8 cellular contexts compared by ENCODE assay signal in the genomic region with DNA sequence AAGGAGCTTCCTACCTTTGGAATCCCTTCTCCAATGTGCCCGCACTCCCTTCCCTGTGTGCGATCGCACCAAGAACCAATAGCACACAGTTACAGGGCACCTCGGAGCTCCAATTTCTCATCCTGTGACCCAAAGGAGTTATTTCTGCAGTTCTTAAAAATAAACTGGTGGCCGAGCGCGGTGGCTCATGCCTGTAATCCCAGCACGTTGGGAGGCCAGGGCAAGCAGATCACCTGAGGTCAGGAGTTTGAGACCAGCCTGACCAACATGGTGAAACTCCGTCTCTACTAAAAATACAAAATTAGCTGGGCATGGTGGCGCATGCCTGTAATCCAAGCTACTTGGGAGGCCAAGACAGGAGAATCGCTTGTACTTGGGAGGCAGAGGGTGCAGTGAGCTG. TPM values are rescaled to one million over a fixed set of nuclear protein-coding genes. Genes with fewer than 3 reads are reported as not detected.
DNase-seq lines count a peak whose midpoint lies in the region; ATAC-seq, FAIRE-seq and TF ChIP-seq lines count a peak whose summit lies in the region.
"Not testable (repeated sequence)": the region's sequence is repeated elsewhere in the genome, so short reads cannot be mapped to it uniquely, and the experiment has no call there.

No MANE protein-coding gene starts in this region.

- intact Hi-C loops in activated T-helper 1 cell treated with anti-CD3 and anti-CD28 coated beads, Interleukin-12 subunit alpha, Interleukin-12 subunit beta, Interleukin-2, Interleukin-4 antibody, amounts not matched to agents 30 ng/mL and 10 ng/mL and 1 ng/mL, durations not matched to agents 14 hours and 24 hours and 36 hours (cut with micrococcal nuclease) = not testable (repeated sequence)

- H3K79me2 ChIP-seq in SK-N-SH (ENCODE audit: insufficient read depth) = peaks cover 67% of the 10 kb centered on the region
- H3K79me2 ChIP-seq in keratinocyte (ENCODE audit: control insufficient read depth, insufficient read depth, low read length) = peaks cover 55% of the 10 kb centered on the region
- H3K79me2 ChIP-seq in smooth muscle cell (ENCODE audit: low read depth) = peaks cover 71% of the 10 kb centered on the region

- H3K4me1 ChIP-seq in CD4-positive, CD25-positive, alpha-beta regulatory T cell (ENCODE audit: control insufficient read depth, insufficient read depth, low read length, poor library complexity, severe bottlenecking) = peaks cover 26% of the 10 kb centered on the region
- H3K4me1 ChIP-seq in HUES6 (ENCODE audit: control insufficient read depth, insufficient read depth, low read length) (peaks cover 21% of the 10 kb centered on the region), SK-N-SH (ENCODE audit: control insufficient read depth in 1 of 2, insufficient read depth in 2 of 2, low read depth in 1 of 2, low read length in 1 of 2) (peaks cover 7 to 32% of the 10 kb centered on the region in 2 experiments; a peak in 2 of 4 replicates), keratinocyte (ENCODE audit: control insufficient read depth, extremely low read depth, insufficient read depth, low read length) (peaks cover 13% of the 10 kb centered on the region), smooth muscle cell (ENCODE audit: low read depth) (peaks cover 23% of the 10 kb centered on the region)

- whole genome bisulfite sequencing in SK-N-SH (ENCODE audit: low lambda C conversion rate) = 95% methylated on average over 10 of the region's 11 CpGs
- WGBS in smooth muscle cell (ENCODE audit: low lambda C conversion rate) = 95% methylated on average over 11 of the region's 11 CpGs

- H3K27ac Mint-ChIP-seq in CD4-positive, CD25-positive, alpha-beta regulatory T cell; activated T-helper 1 cell treated with anti-CD3 and anti-CD28 coated beads, Interleukin-12 subunit alpha, Interleukin-12 subunit beta, Interleukin-2, Interleukin-4 antibody, amounts not matched to agents 30 ng/mL and 10 ng/mL and 1 ng/mL, durations not matched to agents 14 hours and 24 hours and 36 hours; nephron progenitor cell: not testable (repeated sequence)
- H3K27ac Mint-ChIP-seq in chondrocyte (ENCODE audit: unreplicated experiment) = peak overlapping the region; percentile 45

- not testable (repeated sequence) for H3K9me2 ChIP-seq in SK-N-SH

- peaks cover 45% of the 10 kb centered on the region for H4K20me1 ChIP-seq in SK-N-SH (ENCODE audit: insufficient read depth)
- peaks cover 21% of the 10 kb centered on the region for H4K20me1 ChIP-seq in keratinocyte (ENCODE audit: control insufficient read depth, extremely low read depth, insufficient read depth, low read length)
- H4K20me1 ChIP-seq in smooth muscle cell (ENCODE audit: low read depth) = peaks cover 65% of the 10 kb centered on the region

- dilution Hi-C loops in keratinocyte (cut with MboI; ENCODE audit: extremely low pct_ligation_motif_present, low sequenced_read_pairs) = not testable (repeated sequence)

- not testable (repeated sequence) for H3K9ac ChIP-seq in HUES6 (ENCODE audit: low read length); SK-N-SH; keratinocyte (ENCODE audit: control insufficient read depth, extremely low read depth, insufficient read depth, low read length); smooth muscle cell (ENCODE audit: low read depth)

- H3K27me3 ChIP-seq in CD4-positive, CD25-positive, alpha-beta regulatory T cell (ENCODE audit: control insufficient read depth, insufficient read depth, low read length); HUES6 (ENCODE audit: control insufficient read depth, insufficient read depth, low read length); SK-N-SH (ENCODE audit: insufficient read depth); keratinocyte (ENCODE audit: control insufficient read depth, extremely low read depth, insufficient read depth, low read length); smooth muscle cell (ENCODE audit: low read depth): not testable (repeated sequence)

- H3K9me3 Mint-ChIP-seq in CD4-positive, CD25-positive, alpha-beta regulatory T cell; activated T-helper 1 cell treated with anti-CD3 and anti-CD28 coated beads, Interleukin-12 subunit alpha, Interleukin-12 subunit beta, Interleukin-2, Interleukin-4 antibody, amounts not matched to agents 30 ng/mL and 10 ng/mL and 1 ng/mL, durations not matched to agents 14 hours and 24 hours and 36 hours; chondrocyte (ENCODE audit: low read depth); nephron progenitor cell: not testable (repeated sequence)

- H2AFZ ChIP-seq in SK-N-SH (ENCODE audit: low read depth); keratinocyte (ENCODE audit: control insufficient read depth, low read length); smooth muscle cell (ENCODE audit: low read depth): not testable (repeated sequence)

- ATAC-seq in CD4-positive, CD25-positive, alpha-beta regulatory T cell (ENCODE audit: low read depth in 2 of 2) = not testable (repeated sequence)

- H3K27ac ChIP-seq in CD4-positive, CD25-positive, alpha-beta regulatory T cell (ENCODE audit: insufficient read depth, low read length, poor library complexity, severe bottlenecking); HUES6 (ENCODE audit: low read depth, low read length); SK-N-SH (ENCODE audit: low read depth in 2 of 2, low read length in 1 of 2); keratinocyte (ENCODE audit: control insufficient read depth, insufficient read depth, low read length); smooth muscle cell (ENCODE audit: low read depth): not testable (repeated sequence)

- TF ChIP-seq RAD21 in SK-N-SH (IDR thresholded peaks at IDR 0.05; ENCODE audit: low read length) = not testable (repeated sequence)

- not testable (repeated sequence) for FAIRE-seq in keratinocyte (lab: Jason Lieb, UNC)

- CTCF ChIA-PET in SK-N-SH (lab: Yijun Ruan, JAX) = interaction anchor here (1.2 to 1.6 kb wide), 3 partner anchors 10 to 92 kb away, joined by 3 to 5 read pairs (median 4); no protein-coding TSS in a partner anchor

- not testable (repeated sequence) for H3K36me3 Mint-ChIP-seq in CD4-positive, CD25-positive, alpha-beta regulatory T cell; activated T-helper 1 cell treated with anti-CD3 and anti-CD28 coated beads, Interleukin-12 subunit alpha, Interleukin-12 subunit beta, Interleukin-2, Interleukin-4 antibody, amounts not matched to agents 30 ng/mL and 10 ng/mL and 1 ng/mL, durations not matched to agents 14 hours and 24 hours and 36 hours (ENCODE audit: low read depth); chondrocyte (ENCODE audit: low read depth); nephron progenitor cell (ENCODE audit: low read depth)

- not testable (repeated sequence) for H3K9me1 ChIP-seq in keratinocyte (ENCODE audit: control insufficient read depth, extremely low read depth, insufficient read depth, low read length)

- H3K36me3 ChIP-seq in CD4-positive, CD25-positive, alpha-beta regulatory T cell (ENCODE audit: control insufficient read depth, insufficient read depth, low read length); SK-N-SH (replicated peaks in 1 of 2; ENCODE audit: control insufficient read depth in 1 of 2, insufficient read depth in 2 of 2, low read length in 1 of 2); smooth muscle cell (ENCODE audit: low read depth): not testable (repeated sequence)
- H3K36me3 ChIP-seq in HUES6 (ENCODE audit: control insufficient read depth, insufficient read depth, low read length) (peaks cover 19% of the 10 kb centered on the region), keratinocyte (ENCODE audit: control insufficient read depth in 2 of 2, extremely low read depth in 1 of 2, insufficient read depth in 2 of 2, low read length in 2 of 2) (peaks cover under 1 to 15% of the 10 kb centered on the region in 2 experiments)

- H3F3A ChIP-seq in SK-N-SH (replicated peaks; ENCODE audit: insufficient read depth); smooth muscle cell (ENCODE audit: low read depth): not testable (repeated sequence)

- not testable (repeated sequence) for H3K27me3 Mint-ChIP-seq in CD4-positive, CD25-positive, alpha-beta regulatory T cell; activated T-helper 1 cell treated with anti-CD3 and anti-CD28 coated beads, Interleukin-12 subunit alpha, Interleukin-12 subunit beta, Interleukin-2, Interleukin-4 antibody, amounts not matched to agents 30 ng/mL and 10 ng/mL and 1 ng/mL, durations not matched to agents 14 hours and 24 hours and 36 hours (ENCODE audit: insufficient read depth); chondrocyte (ENCODE audit: low read depth); nephron progenitor cell (ENCODE audit: low read depth, poor library complexity)

- DNase-seq in CD4-positive, CD25-positive, alpha-beta regulatory T cell; SK-N-SH; activated T-helper 1 cell treated with anti-CD3 and anti-CD28 coated beads, Interleukin-12 subunit alpha, Interleukin-12 subunit beta, Interleukin-2, Interleukin-4 antibody, amounts not matched to agents 30 ng/mL and 10 ng/mL and 1 ng/mL, durations not matched to agents 14 hours and 24 hours and 36 hours (ENCODE audit: low spot score); chondrocyte (ENCODE audit: low spot score); keratinocyte (ENCODE audit: low read depth, low spot score); nephron progenitor cell; smooth muscle cell (lab: John Stamatoyannopoulos, UW; ENCODE audit: unreplicated experiment): not testable (repeated sequence)

- POLR2A ChIA-PET in SK-N-SH (lab: Yijun Ruan, JAX) = not testable (repeated sequence)

- peaks cover 0 to 44% (median 7%) of the 10 kb centered on the region in 4 donors for H3K4me1 Mint-ChIP-seq in CD4-positive, CD25-positive, alpha-beta regulatory T cell
- not testable (repeated sequence) for H3K4me1 Mint-ChIP-seq in activated T-helper 1 cell treated with anti-CD3 and anti-CD28 coated beads, Interleukin-12 subunit alpha, Interleukin-12 subunit beta, Interleukin-2, Interleukin-4 antibody, amounts not matched to agents 30 ng/mL and 10 ng/mL and 1 ng/mL, durations not matched to agents 14 hours and 24 hours and 36 hours (ENCODE audit: low read depth)
- H3K4me1 Mint-ChIP-seq in chondrocyte (ENCODE audit: low read depth) (peaks cover 30% of the 10 kb centered on the region), nephron progenitor cell (peaks cover 43% of the 10 kb centered on the region)

- TF ChIP-seq EP300 in SK-N-SH (IDR thresholded peaks at IDR 0.05; ENCODE audit: borderline replicate concordance in 1 of 2, low read depth in 1 of 2, low read length in 1 of 2) = not testable (repeated sequence)

- TF ChIP-seq CTCF in SK-N-SH (IDR thresholded peaks at IDR 0.05); chondrocyte (IDR thresholded peaks at IDR 0.05); keratinocyte (optimal IDR thresholded peaks at IDR 0.05 in 1 of 3, IDR thresholded peaks at IDR 0.05 in 1 of 3, conservative IDR thresholded peaks at IDR 0.05 in 1 of 3; ENCODE audit: extremely low read depth in 1 of 3, insufficient read depth in 2 of 3, low read length in 3 of 3); nephron progenitor cell (IDR thresholded peaks at IDR 0.05); smooth muscle cell (IDR thresholded peaks at IDR 0.05; ENCODE audit: borderline replicate concordance, insufficient read depth, poor library complexity, severe bottlenecking): not testable (repeated sequence)

- H3K4me2 ChIP-seq in SK-N-SH (peak overlapping the region; percentile 98; the same call in 1 of the 2 replicates), keratinocyte (ENCODE audit: control insufficient read depth, extremely low read depth, insufficient read depth, low read depth, low read length) (peak overlapping the region; percentile 89), smooth muscle cell (peak overlapping the region; percentile 95)

- H3K9me3 ChIP-seq in CD4-positive, CD25-positive, alpha-beta regulatory T cell (ENCODE audit: control insufficient read depth in 2 of 2, low read length in 2 of 2); HUES6 (ENCODE audit: control insufficient read depth, insufficient read depth, low read depth, low read length); SK-N-SH; keratinocyte (ENCODE audit: control insufficient read depth, low read depth, low read length); smooth muscle cell (replicated peaks; ENCODE audit: low read depth): not testable (repeated sequence)

- peak overlapping the region in 3 of 4 donors; percentile 38 to 87 (median 83) for H3K4me3 Mint-ChIP-seq in CD4-positive, CD25-positive, alpha-beta regulatory T cell
- peak overlapping the region; percentile 30 for H3K4me3 Mint-ChIP-seq in activated T-helper 1 cell treated with anti-CD3 and anti-CD28 coated beads, Interleukin-12 subunit alpha, Interleukin-12 subunit beta, Interleukin-2, Interleukin-4 antibody, amounts not matched to agents 30 ng/mL and 10 ng/mL and 1 ng/mL, durations not matched to agents 14 hours and 24 hours and 36 hours
- H3K4me3 Mint-ChIP-seq in chondrocyte (ENCODE audit: unreplicated experiment) (peak overlapping the region; percentile 85), nephron progenitor cell (peak overlapping the region; percentile 86)

- H3K4me3 ChIP-seq in CD4-positive, CD25-positive, alpha-beta regulatory T cell (ENCODE audit: low read depth, low read length); SK-N-SH (ENCODE audit: low read depth in 2 of 2, low read length in 1 of 2); keratinocyte (ENCODE audit: control insufficient read depth in 2 of 3, extremely low read depth in 1 of 3, insufficient read depth in 2 of 3, low read depth in 1 of 3, low read length in 3 of 3): not testable (repeated sequence)
- peak overlapping the region; percentile 97; the same call in 1 of the 2 replicates for H3K4me3 ChIP-seq in HUES6 (ENCODE audit: low read depth, low read length)
- peak overlapping the region; percentile 100 for H3K4me3 ChIP-seq in smooth muscle cell

RNA-seq across cellular contexts. Expression of gene STK25, which starts 2.1 kb away (rescaled TPM):
- total RNA-seq in CD4-positive, CD25-positive, alpha-beta regulatory T cell = 117 TPM
- 10 to 100 TPM; 79.7 to 99.6 (median 86.5) TPM for polyA plus RNA-seq in CD4-positive, CD25-positive, alpha-beta regulatory T cell
- polyA plus RNA-seq in SK-N-SH (2012; rRNA removed) = 236 and 268 TPM in 2 replicates
- 94.5 and 143 TPM in 2 replicates for polyA plus RNA-seq in SK-N-SH (2012; cell fraction: cytosol; rRNA removed)
- 855 and 923 TPM in 2 replicates for polyA plus RNA-seq in SK-N-SH (2012; cell fraction: nucleus; rRNA removed)
- total RNA-seq in activated T-helper 1 cell treated with anti-CD3 and anti-CD28 coated beads, Interleukin-12 subunit alpha, Interleukin-12 subunit beta, Interleukin-2, Interleukin-4 antibody, amounts not matched to agents 30 ng/mL and 10 ng/mL and 1 ng/mL, durations not matched to agents 14 hours and 24 hours and 36 hours = 125 and 133 TPM in 2 replicates
- total RNA-seq in chondrocyte = 158 to 174 TPM (median 169 TPM) in 3 replicates
- 237 to 339 TPM (median 242 TPM) in 3 replicates for polyA plus RNA-seq in keratinocyte
- 66.7 TPM for polyA plus RNA-seq in keratinocyte (2011; ENCODE audit: low read depth)
- 239 and 299 TPM in 2 replicates for polyA plus RNA-seq in keratinocyte (2011; cell fraction: cytosol; rRNA removed)
- polyA plus RNA-seq in keratinocyte (2011; cell fraction: nucleus; rRNA removed) = 460 and 595 TPM in 2 replicates
- 113 and 131 TPM in 2 replicates for polyA plus RNA-seq in keratinocyte (2012; ENCODE audit: low replicate concordance)
- 291 to 647 TPM (median 368 TPM) in 3 replicates for polyA minus RNA-seq in keratinocyte
- polyA minus RNA-seq in keratinocyte (2011; cell fraction: cytosol; rRNA and poly(A)+ RNA removed) = 146 TPM
- 112 and 126 TPM in 2 replicates for polyA minus RNA-seq in keratinocyte (2011; cell fraction: nucleus; rRNA and poly(A)+ RNA removed)
- 202 and 212 TPM in 2 replicates for total RNA-seq in smooth muscle cell
- polyA plus RNA-seq in smooth muscle cell = 200 and 201 TPM in 2 replicates

RNA-seq across cellular contexts. Expression of gene BOK, which starts 52.2 kb away (rescaled TPM):
- not detected for total RNA-seq in CD4-positive, CD25-positive, alpha-beta regulatory T cell
- not detected for polyA plus RNA-seq in CD4-positive, CD25-positive, alpha-beta regulatory T cell
- polyA plus RNA-seq in SK-N-SH (2012; rRNA removed) (1.7 and 1.9 TPM in 2 replicates), keratinocyte (15.4 to 25.5 TPM (median 21.7 TPM) in 3 replicates), smooth muscle cell (40.8 and 50.7 TPM in 2 replicates)
- 0.62 and 1.3 TPM in 2 replicates for polyA plus RNA-seq in SK-N-SH (2012; cell fraction: cytosol; rRNA removed)
- 2.8 and 3.1 TPM in 2 replicates for polyA plus RNA-seq in SK-N-SH (2012; cell fraction: nucleus; rRNA removed)
- total RNA-seq in activated T-helper 1 cell treated with anti-CD3 and anti-CD28 coated beads, Interleukin-12 subunit alpha, Interleukin-12 subunit beta, Interleukin-2, Interleukin-4 antibody, amounts not matched to agents 30 ng/mL and 10 ng/mL and 1 ng/mL, durations not matched to agents 14 hours and 24 hours and 36 hours = 0.07 TPM in 1 of 2 replicates, not detected in the other
- total RNA-seq in chondrocyte (28.5 to 46.8 TPM (median 44.6 TPM) in 3 replicates), smooth muscle cell (33.5 and 34.9 TPM in 2 replicates)
- polyA plus RNA-seq in keratinocyte (2011; ENCODE audit: low read depth) = 2.5 TPM
- polyA plus RNA-seq in keratinocyte (2011; cell fraction: cytosol; rRNA removed) = 14.0 and 34.1 TPM in 2 replicates
- polyA plus RNA-seq in keratinocyte (2011; cell fraction: nucleus; rRNA removed) = 23.1 and 31.0 TPM in 2 replicates
- 17.4 and 28.3 TPM in 2 replicates for polyA plus RNA-seq in keratinocyte (2012; ENCODE audit: low replicate concordance)
- 13.9 to 21.0 TPM (median 16.8 TPM) in 3 replicates for polyA minus RNA-seq in keratinocyte
- polyA minus RNA-seq in keratinocyte (2011; cell fraction: cytosol; rRNA and poly(A)+ RNA removed) = 45.8 TPM
- 13.7 and 14.2 TPM in 2 replicates for polyA minus RNA-seq in keratinocyte (2011; cell fraction: nucleus; rRNA and poly(A)+ RNA removed)

Comparison
In these comparisons a context has a peak if more than half of its experiments do, and no peak if none do; other contexts are left out.
1. H3K4me3 Mint-ChIP-seq: peak in every context shown above with its lines; median percentile 86 in nephron progenitor cell; 85 in chondrocyte; 83 in CD4-positive, CD25-positive, alpha-beta regulatory T cell; 30 in activated T-helper 1 cell treated with anti-CD3 and anti-CD28 coated beads, Interleukin-12 subunit alpha, Interleukin-12 subunit beta, Interleukin-2, Interleukin-4 antibody, amounts not matched to agents 30 ng/mL and 10 ng/mL and 1 ng/mL, durations not matched to agents 14 hours and 24 hours and 36 hours.
2. RNA of gene BOK, which starts 52.2 kb away (total RNA-seq): 28.5 to 46.8 TPM in chondrocyte and 33.5 to 34.9 TPM in smooth muscle cell; 0.07 TPM in activated T-helper 1 cell treated with anti-CD3 and anti-CD28 coated beads, Interleukin-12 subunit alpha, Interleukin-12 subunit beta, Interleukin-2, Interleukin-4 antibody, amounts not matched to agents 30 ng/mL and 10 ng/mL and 1 ng/mL, durations not matched to agents 14 hours and 24 hours and 36 hours and not detected in CD4-positive, CD25-positive, alpha-beta regulatory T cell (single experiment); every median in the first group is over 10 times any median in the second.
3. Peak in every context shown above with its lines, with median percentiles within 50 percentile points of each other: H3K4me2 ChIP-seq.